In genomic region chr1:220093361-220094015, GRCh38 we compare ENCODE assay signal across 8 cellular contexts. TPM values are rescaled to one million over a fixed set of nuclear protein-coding genes. Genes with fewer than 3 reads are reported as not detected.
A peak's percentile ranks its signal among the peaks of the same experiment; 100 is the strongest.
DNase-seq lines count a peak whose midpoint lies in the region; ATAC-seq and TF ChIP-seq lines count a peak whose summit lies in the region.

No MANE protein-coding gene starts in this region.

- no peaks in the 10 kb centered on the region for H3K27me3 Mint-ChIP-seq in activated T-cell treated with anti-CD3 and anti-CD28 coated beads, Interleukin-2, amount 50 U/mL, for 72 hours (ENCODE audit: low read depth)
- H3K27me3 Mint-ChIP-seq in activated naive CD8-positive, alpha-beta T cell treated with anti-CD3 and anti-CD28 coated beads, Interleukin-2, amount 10 ng/mL, durations not matched to agents 7 days and 5 days: no peaks in the 10 kb centered on the region
- H3K27me3 Mint-ChIP-seq in nephron (ENCODE audit: low read depth): no peaks in the 10 kb centered on the region

- no peak for TF ChIP-seq CTCF in nephron (IDR thresholded peaks at IDR 0.05; ENCODE audit: unreplicated experiment in 3 of 3)
- TF ChIP-seq CTCF in GM13976 (IDR thresholded peaks at IDR 0.05; ENCODE audit: borderline replicate concordance, control extremely low read depth, extremely low read depth, insufficient read depth, missing control alignments): no peak

- no peaks in the 10 kb centered on the region for H3K9me3 Mint-ChIP-seq in activated T-cell treated with anti-CD3 and anti-CD28 coated beads, Interleukin-2, amount 50 U/mL, for 72 hours
- H3K9me3 Mint-ChIP-seq in activated naive CD8-positive, alpha-beta T cell treated with anti-CD3 and anti-CD28 coated beads, Interleukin-2, amount 10 ng/mL, durations not matched to agents 7 days and 5 days: no peaks in the 10 kb centered on the region
- no peaks in the 10 kb centered on the region for H3K9me3 Mint-ChIP-seq in nephron

- POLR2A ChIA-PET in activated naive CD8-positive, alpha-beta T cell treated with anti-CD3 and anti-CD28 coated beads, Interleukin-2, amount 10 ng/mL, durations not matched to agents 7 days and 5 days (lab: Charles Lee): interaction anchor here (1.2 to 1.3 kb wide), 2 partner anchors 50 to 52 kb away, joined by 5 to 6 read pairs; no protein-coding TSS in a partner anchor

- peak overlapping the region; percentile 13 to 44 for H3K4me3 Mint-ChIP-seq in activated T-cell treated with anti-CD3 and anti-CD28 coated beads, Interleukin-2, amount 50 U/mL, for 72 hours
- H3K4me3 Mint-ChIP-seq in activated naive CD8-positive, alpha-beta T cell treated with anti-CD3 and anti-CD28 coated beads, Interleukin-2, amount 10 ng/mL, durations not matched to agents 7 days and 5 days: no peak overlapping the region
- H3K4me3 Mint-ChIP-seq in nephron: peak overlapping the region; percentile 53 to 74 (median 72)

- DNase-seq in activated T-cell treated with anti-CD3 and anti-CD28 coated beads, Interleukin-2, amount 50 U/mL, for 72 hours: peak in 1 of 2 donors; percentile 5
- DNase-seq in activated T-cell treated with anti-CD3 and anti-CD28 coated beads, Interleukin-2, amount 50 U/mL, for 48 hours: no peak
- no peak for DNase-seq in activated naive CD8-positive, alpha-beta T cell treated with anti-CD3 and anti-CD28 coated beads, Interleukin-2, amount 10 ng/mL, durations not matched to agents 7 days and 5 days
- DNase-seq in GM13976 (ENCODE audit: low spot score): no peak
- no peak for DNase-seq in activated CD8-positive, alpha-beta memory T cell treated with anti-CD3 and anti-CD28 coated beads, Interleukin-2, amount 50 U/mL, for 48 hours
- no peak for DNase-seq in activated CD4-positive, alpha-beta T cell treated with anti-CD3 and anti-CD28 coated beads, Interleukin-2, amount 50 U/mL, for 4 hours

- H3K4me1 Mint-ChIP-seq in activated T-cell treated with anti-CD3 and anti-CD28 coated beads, Interleukin-2, amount 50 U/mL, for 72 hours (ENCODE audit: low read depth): peaks cover 36% of the 10 kb centered on the region
- peaks cover 19% of the 10 kb centered on the region for H3K4me1 Mint-ChIP-seq in activated naive CD8-positive, alpha-beta T cell treated with anti-CD3 and anti-CD28 coated beads, Interleukin-2, amount 10 ng/mL, durations not matched to agents 7 days and 5 days
- peaks cover 14% of the 10 kb centered on the region for H3K4me1 Mint-ChIP-seq in nephron

- in situ Hi-C loops in GM13976 (cut with MboI; ENCODE audit: low sequenced_read_pairs, unreplicated experiment): no loop called here

- peaks cover 4 to 15% of the 10 kb centered on the region in 2 donors for H3K36me3 Mint-ChIP-seq in activated T-cell treated with anti-CD3 and anti-CD28 coated beads, Interleukin-2, amount 50 U/mL, for 72 hours (ENCODE audit: insufficient read depth in 2 of 2)
- H3K36me3 Mint-ChIP-seq in activated naive CD8-positive, alpha-beta T cell treated with anti-CD3 and anti-CD28 coated beads, Interleukin-2, amount 10 ng/mL, durations not matched to agents 7 days and 5 days: peaks cover 9% of the 10 kb centered on the region
- peaks cover 23% of the 10 kb centered on the region for H3K36me3 Mint-ChIP-seq in nephron (ENCODE audit: low read depth)

- peak in 1 of 2 donors; percentile 2 for ATAC-seq in activated T-cell treated with anti-CD3 and anti-CD28 coated beads, Interleukin-2, amount 50 U/mL, for 72 hours (replicated peaks in 1 of 2)
- ATAC-seq in HG03280 (IDR thresholded peaks at IDR 0.05; ENCODE audit: unreplicated experiment): peak; percentile 13
- ATAC-seq in activated naive CD8-positive, alpha-beta T cell treated with anti-CD3 and anti-CD28 coated beads, Interleukin-2, amount 10 ng/mL, durations not matched to agents 7 days and 5 days (ENCODE audit: low read depth): no peak

- H3K27ac Mint-ChIP-seq in activated T-cell treated with anti-CD3 and anti-CD28 coated beads, Interleukin-2, amount 50 U/mL, for 72 hours: peak overlapping the region; percentile 73
- H3K27ac Mint-ChIP-seq in activated naive CD8-positive, alpha-beta T cell treated with anti-CD3 and anti-CD28 coated beads, Interleukin-2, amount 10 ng/mL, durations not matched to agents 7 days and 5 days: peak overlapping the region; percentile 38
- H3K27ac Mint-ChIP-seq in nephron: peak overlapping the region in 1 of 3 experiments; percentile 28

RNA-seq across cellular contexts. Expression of gene IARS2, which starts 0.4 kb away (rescaled TPM):
- 10 to 100 TPM; 49.5 to 52.1 TPM for total RNA-seq in activated T-cell treated with anti-CD3 and anti-CD28 coated beads, Interleukin-2, amount 50 U/mL, for 72 hours
- total RNA-seq in activated naive CD8-positive, alpha-beta T cell treated with anti-CD3 and anti-CD28 coated beads, Interleukin-2, amount 10 ng/mL, durations not matched to agents 7 days and 5 days: 10 to 100 TPM; 48.7 to 49.0 TPM

RNA-seq across cellular contexts. Expression of gene BPNT1, which starts 3.9 kb away (rescaled TPM):
- total RNA-seq in activated T-cell treated with anti-CD3 and anti-CD28 coated beads, Interleukin-2, amount 50 U/mL, for 72 hours: 10 to 100 TPM; 28.7 to 34.2 TPM
- 10 to 100 TPM; 18.4 to 23.3 TPM for total RNA-seq in activated naive CD8-positive, alpha-beta T cell treated with anti-CD3 and anti-CD28 coated beads, Interleukin-2, amount 10 ng/mL, durations not matched to agents 7 days and 5 days

RNA-seq across cellular contexts. Expression of gene EPRS1, which starts 47.2 kb away (rescaled TPM):
- total RNA-seq in activated T-cell treated with anti-CD3 and anti-CD28 coated beads, Interleukin-2, amount 50 U/mL, for 72 hours: 100 to 1,000 TPM; 204 to 218 TPM
- 100 to 1,000 TPM; 111 to 117 TPM for total RNA-seq in activated naive CD8-positive, alpha-beta T cell treated with anti-CD3 and anti-CD28 coated beads, Interleukin-2, amount 10 ng/mL, durations not matched to agents 7 days and 5 days
